Comparison of ENCODE assay signal across 11 cellular contexts in genomic region chr15:74844319-74845207, GRCh38. TPM values are rescaled to one million over a fixed set of nuclear protein-coding genes. Genes with fewer than 3 reads are reported as not detected.
A peak's percentile ranks its signal among the peaks of the same experiment; 100 is the strongest.
DNase-seq lines count a peak whose midpoint lies in the region; ATAC-seq and TF ChIP-seq lines count a peak whose summit lies in the region.
"Had no signal": no experiment of that assay in that cellular context is flagged by ENCODE, and none has a peak within 500 bp of the region (broad histone marks: within the 10 kb centered on the region; RNA-seq: fewer than 3 reads in every experiment).

No MANE protein-coding gene starts in this region.

- peak; percentile 64 for DNase-seq in activated CD8-positive, alpha-beta memory T cell treated with anti-CD3 and anti-CD28 coated beads for 24 hours
- DNase-seq in activated CD8-positive, alpha-beta memory T cell treated with anti-CD3 and anti-CD28 coated beads, Interleukin-2, amount 50 U/mL, for 48 hours: no peak
- peak; percentile 82 for DNase-seq in WERI-Rb-1
- DNase-seq in memory B cell (ENCODE audit: low spot score in 2 of 2): no peak
- DNase-seq in suprapubic skin (ENCODE audit: low spot score in 2 of 2): no peak
- no peak for DNase-seq in hepatic stellate cell (ENCODE audit: low spot score)
- DNase-seq: NCI-H187 treated with DMSO at 0.1 percent for 48 hours, Right ventricle myocardium superior had no signal

- H3K27me3 ChIP-seq in WERI-Rb-1 (ENCODE audit: insufficient read depth, low read depth, severe bottlenecking) (no peaks in the 10 kb centered on the region), suprapubic skin (no peaks in the 10 kb centered on the region)

- ATAC-seq in memory B cell (ENCODE audit: low read depth): no peak
- no peak for ATAC-seq in GM18520 (IDR thresholded peaks at IDR 0.05; ENCODE audit: unreplicated experiment)
- ATAC-seq in GM18502 (IDR thresholded peaks at IDR 0.05; ENCODE audit: poor library complexity, unreplicated experiment): no peak

- peak overlapping the region; percentile 94 for H3K27ac Mint-ChIP-seq in memory B cell

- H3K4me3 ChIP-seq in WERI-Rb-1 (ENCODE audit: low read depth, low read length) (peak overlapping the region; percentile 62), suprapubic skin (no peak overlapping the region)

- 72% methylated on average over 12 of the region's 12 CpGs for WGBS in suprapubic skin

- no peaks in the 10 kb centered on the region for H3K9me3 ChIP-seq in WERI-Rb-1 (ENCODE audit: severe bottlenecking)
- no peaks in the 10 kb centered on the region for H3K9me3 ChIP-seq in suprapubic skin

- H3K27me3 Mint-ChIP-seq in memory B cell: no peaks in the 10 kb centered on the region

- H3K4me1 Mint-ChIP-seq in memory B cell: peaks cover 41% of the 10 kb centered on the region

- peak overlapping the region; percentile 96 for H3K27ac ChIP-seq in WERI-Rb-1
- H3K27ac ChIP-seq in suprapubic skin: peak overlapping the region; percentile 86

- TF ChIP-seq CTCF in WERI-Rb-1 (IDR thresholded peaks at IDR 0.05; ENCODE audit: low read depth, low read length): no peak
- TF ChIP-seq CTCF in suprapubic skin (IDR thresholded peaks at IDR 0.05): no peak

- peaks cover 38% of the 10 kb centered on the region for H3K4me1 ChIP-seq in suprapubic skin

- no peak for TF ChIP-seq POLR2A in suprapubic skin (IDR thresholded peaks at IDR 0.05)

- H3K36me3 ChIP-seq in WERI-Rb-1 (peaks cover 55% of the 10 kb centered on the region), suprapubic skin (peaks cover 48% of the 10 kb centered on the region)

- no peak for TF ChIP-seq EP300 in suprapubic skin (IDR thresholded peaks at IDR 0.05)

- H3K9me3 Mint-ChIP-seq in memory B cell: no peaks in the 10 kb centered on the region

- peaks cover 8% of the 10 kb centered on the region for H3K36me3 Mint-ChIP-seq in memory B cell

- peak overlapping the region; percentile 28 for H3K4me3 Mint-ChIP-seq in memory B cell

RNA-seq across cellular contexts. Expression of gene ULK3, which starts 1.6 kb away (rescaled TPM):
- total RNA-seq in suprapubic skin: 100 to 1,000 TPM; 105 to 330 (median 129) TPM

RNA-seq across cellular contexts. Expression of gene CPLX3, which starts 18.1 kb away (rescaled TPM):
- total RNA-seq in suprapubic skin: under 1 TPM in 1 of 4 donors, not detected in 3; 0.47 TPM
- total RNA-seq: mucosa of gallbladder had no signal

RNA-seq across cellular contexts. Expression of gene SCAMP2, which starts 28.6 kb away (rescaled TPM):
- total RNA-seq in suprapubic skin: 100 to 1,000 TPM in 2 of 4 donors, 10 to 100 TPM in 2; 82.7 to 120 (median 102) TPM

RNA-seq across cellular contexts. Expression of gene LMAN1L, which starts 31.9 kb away (rescaled TPM):
- under 1 TPM in 1 of 4 donors, not detected in 3; 0.42 TPM for total RNA-seq in suprapubic skin
- total RNA-seq: mucosa of gallbladder had no signal

RNA-seq across cellular contexts. Expression of gene MPI, which starts 45.3 kb away (rescaled TPM):
- 10 to 100 TPM; 17.1 to 59.2 (median 41.4) TPM for total RNA-seq in suprapubic skin

Comparison
In these comparisons a context has a peak if more than half of its experiments do, and no peak if none do; other contexts are left out.
1. DNase-seq: peak in activated CD8-positive, alpha-beta memory T cell treated with anti-CD3 and anti-CD28 coated beads for 24 hours (single experiment) and WERI-Rb-1 (single experiment); none in activated CD8-positive, alpha-beta memory T cell treated with anti-CD3 and anti-CD28 coated beads, Interleukin-2, amount 50 U/mL, for 48 hours (single experiment), memory B cell (0 of 2), suprapubic skin (0 of 2) and hepatic stellate cell (single experiment).